1 cellular context compared by ENCODE assay signal in the genomic region with DNA sequence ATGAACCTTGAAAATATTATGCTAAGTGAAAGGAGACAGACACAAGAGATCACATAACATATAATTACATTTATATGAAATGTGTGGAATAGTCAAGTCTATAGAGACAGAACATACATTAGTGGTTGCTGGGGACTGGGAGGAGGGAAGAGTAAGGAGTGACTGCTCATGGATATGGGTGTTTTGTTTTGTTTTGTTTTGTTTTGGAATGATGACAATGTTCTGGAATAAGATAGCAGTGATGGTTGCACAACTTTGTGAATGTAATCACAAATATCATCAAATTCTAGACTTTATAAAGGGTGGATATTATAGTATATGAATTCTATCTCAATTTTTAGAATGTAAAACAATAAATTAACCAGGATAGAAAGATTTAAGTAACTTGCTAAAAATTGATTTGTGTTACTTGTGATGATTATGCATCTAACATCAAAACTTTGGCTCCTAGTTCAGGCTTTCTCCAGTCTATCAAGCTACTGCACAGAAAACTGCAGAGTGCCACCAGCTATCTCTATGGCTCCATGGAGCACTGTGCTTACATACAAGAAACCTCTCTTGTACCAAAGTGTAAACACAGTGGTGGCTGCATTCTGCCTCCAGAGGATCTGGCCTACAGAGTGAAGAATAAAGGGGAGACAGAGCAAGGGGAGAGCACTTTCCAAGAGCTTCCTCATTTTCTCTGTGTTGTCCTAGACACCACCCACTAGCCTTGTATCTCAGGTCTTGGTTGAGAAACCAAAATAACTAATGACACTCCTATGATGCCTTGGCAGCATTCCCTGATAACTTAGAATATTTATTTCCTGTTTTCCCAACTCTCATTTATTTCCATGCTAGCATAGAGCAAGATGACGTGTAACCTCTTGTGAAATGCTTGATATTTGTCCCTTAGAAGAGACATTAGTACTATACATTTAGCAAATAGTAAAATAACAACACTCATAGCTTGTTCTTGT.
TF ChIP-seq lines count a peak whose summit lies in the region.

No MANE protein-coding gene starts in this region.

TF ChIP-seq in HepG2, 621 proteins besides CTCF, POLR2A, EP300 and RAD21 (continued from another document):
- TF ChIP-seq, protein P1, sequence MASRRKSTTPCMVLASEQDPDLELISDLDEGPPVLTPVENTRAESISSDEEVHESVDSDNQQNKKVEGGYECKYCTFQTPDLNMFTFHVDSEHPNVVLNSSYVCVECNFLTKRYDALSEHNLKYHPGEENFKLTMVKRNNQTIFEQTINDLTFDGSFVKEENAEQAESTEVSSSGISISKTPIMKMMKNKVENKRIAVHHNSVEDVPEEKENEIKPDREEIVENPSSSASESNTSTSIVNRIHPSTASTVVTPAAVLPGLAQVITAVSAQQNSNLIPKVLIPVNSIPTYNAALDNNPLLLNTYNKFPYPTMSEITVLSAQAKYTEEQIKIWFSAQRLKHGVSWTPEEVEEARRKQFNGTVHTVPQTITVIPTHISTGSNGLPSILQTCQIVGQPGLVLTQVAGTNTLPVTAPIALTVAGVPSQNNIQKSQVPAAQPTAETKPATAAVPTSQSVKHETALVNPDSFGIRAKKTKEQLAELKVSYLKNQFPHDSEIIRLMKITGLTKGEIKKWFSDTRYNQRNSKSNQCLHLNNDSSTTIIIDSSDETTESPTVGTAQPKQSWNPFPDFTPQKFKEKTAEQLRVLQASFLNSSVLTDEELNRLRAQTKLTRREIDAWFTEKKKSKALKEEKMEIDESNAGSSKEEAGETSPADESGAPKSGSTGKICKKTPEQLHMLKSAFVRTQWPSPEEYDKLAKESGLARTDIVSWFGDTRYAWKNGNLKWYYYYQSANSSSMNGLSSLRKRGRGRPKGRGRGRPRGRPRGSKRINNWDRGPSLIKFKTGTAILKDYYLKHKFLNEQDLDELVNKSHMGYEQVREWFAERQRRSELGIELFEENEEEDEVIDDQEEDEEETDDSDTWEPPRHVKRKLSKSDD (CRISPR knock-in tag; IDR thresholded peaks at IDR 0.05; ENCODE audit: low read depth) = no peak
- TF ChIP-seq SAFB2 (CRISPR knock-in tag; IDR thresholded peaks at IDR 0.05; ENCODE audit: borderline replicate concordance, low read depth) (no peak), RELA (CRISPR knock-in tag; IDR thresholded peaks at IDR 0.05) (no peak), ZNF879 (CRISPR knock-in tag; IDR thresholded peaks at IDR 0.05) (no peak), KDM5A (IDR thresholded peaks at IDR 0.05; ENCODE audit: borderline replicate concordance, low read length) (no peak)
- TF ChIP-seq, protein P2, sequence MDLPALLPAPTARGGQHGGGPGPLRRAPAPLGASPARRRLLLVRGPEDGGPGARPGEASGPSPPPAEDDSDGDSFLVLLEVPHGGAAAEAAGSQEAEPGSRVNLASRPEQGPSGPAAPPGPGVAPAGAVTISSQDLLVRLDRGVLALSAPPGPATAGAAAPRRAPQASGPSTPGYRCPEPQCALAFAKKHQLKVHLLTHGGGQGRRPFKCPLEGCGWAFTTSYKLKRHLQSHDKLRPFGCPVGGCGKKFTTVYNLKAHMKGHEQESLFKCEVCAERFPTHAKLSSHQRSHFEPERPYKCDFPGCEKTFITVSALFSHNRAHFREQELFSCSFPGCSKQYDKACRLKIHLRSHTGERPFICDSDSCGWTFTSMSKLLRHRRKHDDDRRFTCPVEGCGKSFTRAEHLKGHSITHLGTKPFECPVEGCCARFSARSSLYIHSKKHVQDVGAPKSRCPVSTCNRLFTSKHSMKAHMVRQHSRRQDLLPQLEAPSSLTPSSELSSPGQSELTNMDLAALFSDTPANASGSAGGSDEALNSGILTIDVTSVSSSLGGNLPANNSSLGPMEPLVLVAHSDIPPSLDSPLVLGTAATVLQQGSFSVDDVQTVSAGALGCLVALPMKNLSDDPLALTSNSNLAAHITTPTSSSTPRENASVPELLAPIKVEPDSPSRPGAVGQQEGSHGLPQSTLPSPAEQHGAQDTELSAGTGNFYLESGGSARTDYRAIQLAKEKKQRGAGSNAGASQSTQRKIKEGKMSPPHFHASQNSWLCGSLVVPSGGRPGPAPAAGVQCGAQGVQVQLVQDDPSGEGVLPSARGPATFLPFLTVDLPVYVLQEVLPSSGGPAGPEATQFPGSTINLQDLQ (CRISPR knock-in tag; IDR thresholded peaks at IDR 0.05) = no peak
- TF ChIP-seq, protein P3, sequence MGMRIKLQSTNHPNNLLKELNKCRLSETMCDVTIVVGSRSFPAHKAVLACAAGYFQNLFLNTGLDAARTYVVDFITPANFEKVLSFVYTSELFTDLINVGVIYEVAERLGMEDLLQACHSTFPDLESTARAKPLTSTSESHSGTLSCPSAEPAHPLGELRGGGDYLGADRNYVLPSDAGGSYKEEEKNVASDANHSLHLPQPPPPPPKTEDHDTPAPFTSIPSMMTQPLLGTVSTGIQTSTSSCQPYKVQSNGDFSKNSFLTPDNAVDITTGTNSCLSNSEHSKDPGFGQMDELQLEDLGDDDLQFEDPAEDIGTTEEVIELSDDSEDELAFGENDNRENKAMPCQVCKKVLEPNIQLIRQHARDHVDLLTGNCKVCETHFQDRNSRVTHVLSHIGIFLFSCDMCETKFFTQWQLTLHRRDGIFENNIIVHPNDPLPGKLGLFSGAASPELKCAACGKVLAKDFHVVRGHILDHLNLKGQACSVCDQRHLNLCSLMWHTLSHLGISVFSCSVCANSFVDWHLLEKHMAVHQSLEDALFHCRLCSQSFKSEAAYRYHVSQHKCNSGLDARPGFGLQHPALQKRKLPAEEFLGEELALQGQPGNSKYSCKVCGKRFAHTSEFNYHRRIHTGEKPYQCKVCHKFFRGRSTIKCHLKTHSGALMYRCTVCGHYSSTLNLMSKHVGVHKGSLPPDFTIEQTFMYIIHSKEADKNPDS (CRISPR knock-in tag; IDR thresholded peaks at IDR 0.05) = no peak
